Comparison of ENCODE assay signal across 10 cellular contexts in the genomic region with DNA sequence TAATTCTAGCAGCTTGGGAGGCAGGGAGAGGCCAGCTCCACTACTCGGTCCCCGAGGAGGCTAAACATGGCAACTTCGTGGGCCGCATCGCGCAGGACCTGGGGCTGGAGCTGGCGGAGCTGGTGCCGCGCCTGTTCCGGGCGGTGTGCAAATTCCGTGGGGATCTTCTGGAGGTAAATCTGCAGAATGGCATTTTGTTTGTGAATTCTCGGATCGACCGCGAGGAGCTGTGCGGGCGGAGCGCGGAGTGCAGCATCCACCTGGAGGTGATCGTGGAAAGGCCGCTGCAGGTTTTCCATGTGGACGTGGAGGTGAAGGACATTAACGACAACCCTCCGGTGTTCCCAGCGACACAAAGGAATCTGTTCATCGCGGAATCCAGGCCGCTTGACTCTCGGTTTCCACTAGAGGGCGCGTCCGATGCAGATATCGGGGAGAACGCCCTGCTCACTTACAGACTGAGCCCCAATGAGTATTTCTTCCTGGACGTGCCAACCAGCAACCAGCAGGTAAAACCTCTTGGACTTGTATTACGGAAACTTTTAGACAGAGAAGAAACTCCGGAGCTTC. TPM values are rescaled to one million over a fixed set of nuclear protein-coding genes. Genes with fewer than 3 reads are reported as not detected.
DNase-seq lines count a peak whose midpoint lies in the region; FAIRE-seq and TF ChIP-seq lines count a peak whose summit lies in the region.
"Not testable (repeated sequence)": the region's sequence is repeated elsewhere in the genome, so short reads cannot be mapped to it uniquely, and the experiment has no call there.
"Had no signal": no experiment of that assay in that cellular context is flagged by ENCODE, and none has a peak within 500 bp of the region (broad histone marks: within the 10 kb centered on the region; RNA-seq: fewer than 3 reads in every experiment).

No MANE protein-coding gene starts in this region.

- H3K4me3 ChIP-seq in AG09309 (ENCODE audit: control insufficient read depth, low read depth, low read length) (peak overlapping the region; percentile 24), H7 (ENCODE audit: insufficient read depth, low read depth, low read length) (peak overlapping the region; percentile 5; the same call in 1 of the 2 replicates), left ventricle myocardium inferior (peak overlapping the region; percentile 27), subcutaneous abdominal adipose tissue (ENCODE audit: low read depth in 1 of 5, low read length in 5 of 5) (peak overlapping the region; percentile 4 to 54 (median 34))
- H3K4me3 ChIP-seq in endothelial cell of umbilical vein (replicated peaks in 1 of 3; ENCODE audit: insufficient read depth in 1 of 3, low read depth in 1 of 3, low read length in 3 of 3) = not testable (repeated sequence)

- CTCF ChIA-PET in endothelial cell of umbilical vein (lab: Charles Lee) = interaction anchor here (0.8 kb wide), 1 partner anchor 206 kb away, joined by 3 read pairs; no protein-coding TSS in a partner anchor

- not testable (repeated sequence) for H4K20me1 ChIP-seq in endothelial cell of umbilical vein (replicated peaks; ENCODE audit: control insufficient read depth, extremely low read depth, insufficient read depth, low read length)

- H3K4me1 Mint-ChIP-seq in brain = peaks cover 14% of the 10 kb centered on the region
- H3K4me1 Mint-ChIP-seq in progenitor cell of endocrine pancreas (ENCODE audit: low read depth) = not testable (repeated sequence)

- in situ Hi-C loops in SK-MEL-5 (cut with HindIII; ENCODE audit: low pct_unique_long_range_greater_than_20kb, low sequenced_read_pairs) = not testable (repeated sequence)

- not testable (repeated sequence) for H3K4me2 ChIP-seq in endothelial cell of umbilical vein (ENCODE audit: insufficient read depth, low read length)

- peak overlapping the region in 3 of 5 experiments; percentile 44 to 76 (median 62) for H3K4me3 Mint-ChIP-seq in brain
- H3K4me3 Mint-ChIP-seq in progenitor cell of endocrine pancreas (ENCODE audit: low read depth) = peak overlapping the region; percentile 65

- POLR2A ChIA-PET in endothelial cell of umbilical vein (lab: Charles Lee) = not testable (repeated sequence)

- TF ChIP-seq POLR2A in endothelial cell of umbilical vein (IDR thresholded peaks at IDR 0.05; ENCODE audit: low read depth, low read length) = not testable (repeated sequence)

- H3K36me3 Mint-ChIP-seq in brain = peaks cover 96% of the 10 kb centered on the region
- H3K36me3 Mint-ChIP-seq in progenitor cell of endocrine pancreas (ENCODE audit: insufficient read depth) = peaks cover 57% of the 10 kb centered on the region

- BruUV-seq in endothelial cell of umbilical vein (replicated peaks; lab: Mats Ljungman, UMichigan) = not testable (repeated sequence)

- DNase-seq in AG09309 (ENCODE audit: low read depth); H7; endothelial cell of umbilical vein (ENCODE audit: low read depth, low spot score); left ventricle myocardium inferior; progenitor cell of endocrine pancreas (ENCODE audit: low spot score, unreplicated experiment): not testable (repeated sequence)
- DNase-seq in SK-MEL-5 (ENCODE audit: low read depth, low spot score) = peak; percentile 39

- not testable (repeated sequence) for H3K27me3 Mint-ChIP-seq in brain, progenitor cell of endocrine pancreas

- not testable (repeated sequence) for H3K4me1 ChIP-seq in endothelial cell of umbilical vein (ENCODE audit: control insufficient read depth, extremely low read depth, insufficient read depth, low read length); left ventricle myocardium inferior; subcutaneous abdominal adipose tissue (ENCODE audit: control insufficient read depth in 5 of 5, insufficient read depth in 5 of 5, low read length in 5 of 5)

- not testable (repeated sequence) for H3K27me3 ChIP-seq in H7 (ENCODE audit: control insufficient read depth, insufficient read depth, low read length); endothelial cell of umbilical vein (ENCODE audit: control insufficient read depth in 2 of 2, insufficient read depth in 2 of 2, low read length in 2 of 2)
- H3K27me3 ChIP-seq in left ventricle myocardium inferior (ENCODE audit: low read depth) = peaks cover 86% of the 10 kb centered on the region
- peaks cover 2 to 23% (median 7%) of the 10 kb centered on the region in 5 donors for H3K27me3 ChIP-seq in subcutaneous abdominal adipose tissue (ENCODE audit: control insufficient read depth in 5 of 5, insufficient read depth in 4 of 5, low read length in 5 of 5)

- not testable (repeated sequence) for TF ChIP-seq CTCF in AG09309 (IDR thresholded peaks at IDR 0.05; ENCODE audit: control insufficient read depth, insufficient read depth, low read depth, low read length, missing control alignments); brain (conservative IDR thresholded peaks at IDR 0.05); endothelial cell of umbilical vein (IDR thresholded peaks at IDR 0.05; ENCODE audit: extremely low read depth in 1 of 2, insufficient read depth in 1 of 2, low read depth in 1 of 2, low read length in 2 of 2); left ventricle myocardium inferior (IDR thresholded peaks at IDR 0.05; ENCODE audit: borderline replicate concordance); progenitor cell of endocrine pancreas (IDR thresholded peaks at IDR 0.05; ENCODE audit: unreplicated experiment)

- not testable (repeated sequence) for H3K9me3 ChIP-seq in endothelial cell of umbilical vein (replicated peaks; ENCODE audit: control insufficient read depth, insufficient read depth, low read length)
- H3K9me3 ChIP-seq in left ventricle myocardium inferior (replicated peaks) (peaks cover 52% of the 10 kb centered on the region), subcutaneous abdominal adipose tissue (ENCODE audit: control insufficient read depth in 5 of 5, low read length in 5 of 5) (peaks cover 2 to 25% (median 22%) of the 10 kb centered on the region in 5 donors)

- peaks cover 55 to 88% (median 72%) of the 10 kb centered on the region in 5 experiments for H3K9me3 Mint-ChIP-seq in brain
- peaks cover 29% of the 10 kb centered on the region for H3K9me3 Mint-ChIP-seq in progenitor cell of endocrine pancreas (ENCODE audit: low read depth)

- H3K9ac ChIP-seq in endothelial cell of umbilical vein (replicated peaks; ENCODE audit: extremely low read depth, insufficient read depth, low read length); subcutaneous abdominal adipose tissue (ENCODE audit: low read length in 5 of 5): not testable (repeated sequence)

- not testable (repeated sequence) for H3K27ac ChIP-seq in endothelial cell of umbilical vein (ENCODE audit: insufficient read depth, low read depth, low read length); left ventricle myocardium inferior (replicated peaks); subcutaneous abdominal adipose tissue (ENCODE audit: low read depth, low read length)

- intact Hi-C loops in endothelial cell of umbilical vein (cut with micrococcal nuclease); left ventricle myocardium inferior (cut with micrococcal nuclease): not testable (repeated sequence)

- not testable (repeated sequence) for H3K36me3 ChIP-seq in H7 (replicated peaks; ENCODE audit: control insufficient read depth, insufficient read depth, low read length); endothelial cell of umbilical vein (ENCODE audit: control insufficient read depth in 2 of 2, extremely low read depth in 1 of 2, insufficient read depth in 2 of 2, low read length in 2 of 2); left ventricle myocardium inferior; subcutaneous abdominal adipose tissue (ENCODE audit: control insufficient read depth in 5 of 5, insufficient read depth in 5 of 5, low read length in 5 of 5)

- not testable (repeated sequence) for H3K27ac Mint-ChIP-seq in brain
- H3K27ac Mint-ChIP-seq in progenitor cell of endocrine pancreas = peak overlapping the region; percentile 63

- FAIRE-seq in endothelial cell of umbilical vein (lab: Jason Lieb, UNC) = peak; percentile 76

- H2AFZ ChIP-seq in endothelial cell of umbilical vein (ENCODE audit: low read depth, low read length) = not testable (repeated sequence)

- not testable (repeated sequence) for H3K9me1 ChIP-seq in endothelial cell of umbilical vein (replicated peaks; ENCODE audit: control insufficient read depth, extremely low read depth, insufficient read depth, low read length)

- not testable (repeated sequence) for H3K79me2 ChIP-seq in endothelial cell of umbilical vein (ENCODE audit: control insufficient read depth, insufficient read depth, low read length)

- dilution Hi-C loops in endothelial cell of umbilical vein (cut with MboI; ENCODE audit: extremely low pct_ligation_motif_present, low sequenced_read_pairs) = not testable (repeated sequence)

RNA-seq across cellular contexts. Expression of a gene that starts 0.5 kb away (rescaled TPM):
- total RNA-seq in H7 (2014; rRNA removed; shearing (Covaris generic)) = 0.28 and 0.37 TPM in 2 replicates
- 1.3 and 1.4 TPM in 2 replicates for total RNA-seq in SK-MEL-5 (2014; rRNA removed; shearing (Covaris generic))
- polyA plus RNA-seq in SK-MEL-5 (2015; cell fraction: cytosol; rRNA removed) = 1.5 and 3.1 TPM in 2 replicates
- polyA plus RNA-seq in SK-MEL-5 (2015; cell fraction: nucleus; rRNA removed) = 0.20 and 0.68 TPM in 2 replicates
- polyA plus RNA-seq in brain (ENCODE audit: insufficient read depth, low read depth, low replicate concordance) (0.25 TPM), endothelial cell of umbilical vein (0.07 and 0.30 TPM in 2 replicates)
- total RNA-seq in endothelial cell of umbilical vein (0.14 TPM in 1 of 2 replicates, not detected in the other), left ventricle myocardium inferior (not detected), progenitor cell of endocrine pancreas (4.3 and 4.9 TPM in 2 replicates)
- 0.05 and 0.10 TPM in 2 replicates for polyA plus RNA-seq in endothelial cell of umbilical vein (2011; cell fraction: cytosol; rRNA removed)
- polyA plus RNA-seq in endothelial cell of umbilical vein (2011; cell fraction: nucleus; rRNA removed) = 0.09 and 0.24 TPM in 2 replicates
- 0.21 and 0.26 TPM in 2 replicates for polyA plus RNA-seq in endothelial cell of umbilical vein (2012)
- polyA minus RNA-seq in endothelial cell of umbilical vein = 0.12 and 0.34 TPM in 2 replicates
- polyA minus RNA-seq in endothelial cell of umbilical vein (2011; cell fraction: cytosol; rRNA and poly(A)+ RNA removed) = not detected
- polyA minus RNA-seq in endothelial cell of umbilical vein (2011; cell fraction: nucleus; rRNA and poly(A)+ RNA removed) = 0.24 and 0.82 TPM in 2 replicates

RNA-seq across cellular contexts. Expression of a gene that starts 6.5 kb away (rescaled TPM):
- 0.11 and 0.14 TPM in 2 replicates for total RNA-seq in H7 (2014; rRNA removed; shearing (Covaris generic))
- 0.03 TPM in 1 of 2 replicates, not detected in the other for total RNA-seq in SK-MEL-5 (2014; rRNA removed; shearing (Covaris generic))
- 0.10 and 0.16 TPM in 2 replicates for polyA plus RNA-seq in SK-MEL-5 (2015; cell fraction: cytosol; rRNA removed)
- not detected in 2 replicates for polyA plus RNA-seq in SK-MEL-5 (2015; cell fraction: nucleus; rRNA removed)
- polyA plus RNA-seq in brain (ENCODE audit: insufficient read depth, low read depth, low replicate concordance) (0.22 TPM), endothelial cell of umbilical vein (not detected in 2 replicates)
- total RNA-seq in endothelial cell of umbilical vein (not detected in 2 replicates), left ventricle myocardium inferior (not detected), progenitor cell of endocrine pancreas (4.9 and 5.1 TPM in 2 replicates)
- polyA plus RNA-seq in endothelial cell of umbilical vein (2011; cell fraction: cytosol; rRNA removed) = not detected in 2 replicates
- 0.03 TPM in 1 of 2 replicates, not detected in the other for polyA plus RNA-seq in endothelial cell of umbilical vein (2011; cell fraction: nucleus; rRNA removed)
- polyA plus RNA-seq in endothelial cell of umbilical vein (2012) = not detected in 2 replicates
- 0.12 and 0.53 TPM in 2 replicates for polyA minus RNA-seq in endothelial cell of umbilical vein
- not detected for polyA minus RNA-seq in endothelial cell of umbilical vein (2011; cell fraction: cytosol; rRNA and poly(A)+ RNA removed)
- 0.72 and 1.1 TPM in 2 replicates for polyA minus RNA-seq in endothelial cell of umbilical vein (2011; cell fraction: nucleus; rRNA and poly(A)+ RNA removed)
- total RNA-seq: MCF 10A had no signal

RNA-seq across cellular contexts. Expression of a gene that starts 6.8 kb away (rescaled TPM):
- total RNA-seq in H7 (2014; rRNA removed; shearing (Covaris generic)) = 0.30 and 0.42 TPM in 2 replicates
- total RNA-seq in SK-MEL-5 (2014; rRNA removed; shearing (Covaris generic)) = not detected in 2 replicates
- polyA plus RNA-seq in SK-MEL-5 (2015; cell fraction: cytosol; rRNA removed) = 0.08 TPM in 1 of 2 replicates, not detected in the other
- 0.12 TPM in 1 of 2 replicates, not detected in the other for polyA plus RNA-seq in SK-MEL-5 (2015; cell fraction: nucleus; rRNA removed)
- polyA plus RNA-seq in brain (ENCODE audit: insufficient read depth, low read depth, low replicate concordance) = 0.48 TPM
- 0.18 TPM in 1 of 2 replicates, not detected in the other for total RNA-seq in endothelial cell of umbilical vein
- polyA plus RNA-seq in endothelial cell of umbilical vein = 0.04 and 0.08 TPM in 2 replicates
- 0.04 TPM in 1 of 2 replicates, not detected in the other for polyA plus RNA-seq in endothelial cell of umbilical vein (2011; cell fraction: cytosol; rRNA removed)
- 0.10 and 0.14 TPM in 2 replicates for polyA plus RNA-seq in endothelial cell of umbilical vein (2011; cell fraction: nucleus; rRNA removed)
- polyA plus RNA-seq in endothelial cell of umbilical vein (2012) = 0.18 TPM in 1 of 2 replicates, not detected in the other
- polyA minus RNA-seq in endothelial cell of umbilical vein = 0.49 and 0.87 TPM in 2 replicates
- polyA minus RNA-seq in endothelial cell of umbilical vein (2011; cell fraction: cytosol; rRNA and poly(A)+ RNA removed) = not detected
- polyA minus RNA-seq in endothelial cell of umbilical vein (2011; cell fraction: nucleus; rRNA and poly(A)+ RNA removed) = 0.38 and 0.53 TPM in 2 replicates
- total RNA-seq in left ventricle myocardium inferior = not detected
- 12.5 and 13.2 TPM in 2 replicates for total RNA-seq in progenitor cell of endocrine pancreas
- total RNA-seq: NCI-H460 had no signal

RNA-seq across cellular contexts. Expression of a gene that starts 13.1 kb away (rescaled TPM):
- total RNA-seq in H7 (2014; rRNA removed; shearing (Covaris generic)) = 0.15 and 0.28 TPM in 2 replicates
- total RNA-seq in SK-MEL-5 (2014; rRNA removed; shearing (Covaris generic)) = 0.40 and 0.77 TPM in 2 replicates
- 0.37 and 0.91 TPM in 2 replicates for polyA plus RNA-seq in SK-MEL-5 (2015; cell fraction: cytosol; rRNA removed)
- 0.19 TPM in 1 of 2 replicates, not detected in the other for polyA plus RNA-seq in SK-MEL-5 (2015; cell fraction: nucleus; rRNA removed)
- 0.32 TPM for polyA plus RNA-seq in brain (ENCODE audit: insufficient read depth, low read depth, low replicate concordance)
- not detected in 2 replicates for total RNA-seq in endothelial cell of umbilical vein
- not detected in 2 replicates for polyA plus RNA-seq in endothelial cell of umbilical vein
- polyA plus RNA-seq in endothelial cell of umbilical vein (2011; cell fraction: cytosol; rRNA removed) = not detected in 2 replicates
- polyA plus RNA-seq in endothelial cell of umbilical vein (2011; cell fraction: nucleus; rRNA removed) = 0.03 and 0.04 TPM in 2 replicates
- 0.14 TPM in 1 of 2 replicates, not detected in the other for polyA plus RNA-seq in endothelial cell of umbilical vein (2012)
- 0.05 TPM in 1 of 2 replicates, not detected in the other for polyA minus RNA-seq in endothelial cell of umbilical vein
- polyA minus RNA-seq in endothelial cell of umbilical vein (2011; cell fraction: cytosol; rRNA and poly(A)+ RNA removed) = not detected
- polyA minus RNA-seq in endothelial cell of umbilical vein (2011; cell fraction: nucleus; rRNA and poly(A)+ RNA removed) = 0.10 and 0.29 TPM in 2 replicates
- total RNA-seq in left ventricle myocardium inferior = not detected
- 3.4 and 4.4 TPM in 2 replicates for total RNA-seq in progenitor cell of endocrine pancreas
- total RNA-seq: NCI-H460 had no signal

RNA-seq across cellular contexts. Expression of a gene that starts 13.7 kb away (rescaled TPM):
- total RNA-seq in H7 (2014; rRNA removed; shearing (Covaris generic)) = 0.03 TPM in 1 of 2 replicates, not detected in the other
- 0.05 TPM in 1 of 2 replicates, not detected in the other for total RNA-seq in SK-MEL-5 (2014; rRNA removed; shearing (Covaris generic))
- polyA plus RNA-seq in SK-MEL-5 (2015; cell fraction: cytosol; rRNA removed) = 0.01 TPM in 1 of 2 replicates, not detected in the other
- polyA plus RNA-seq in SK-MEL-5 (2015; cell fraction: nucleus; rRNA removed) = 0.20 TPM in 1 of 2 replicates, not detected in the other
- polyA plus RNA-seq in brain (ENCODE audit: insufficient read depth, low read depth, low replicate concordance) (not detected), endothelial cell of umbilical vein (0.03 TPM in 1 of 2 replicates, not detected in the other)
- total RNA-seq in endothelial cell of umbilical vein (not detected in 2 replicates), left ventricle myocardium inferior (not detected), progenitor cell of endocrine pancreas (3.4 and 3.8 TPM in 2 replicates)
- not detected in 2 replicates for polyA plus RNA-seq in endothelial cell of umbilical vein (2011; cell fraction: cytosol; rRNA removed)
- 0.04 and 0.05 TPM in 2 replicates for polyA plus RNA-seq in endothelial cell of umbilical vein (2011; cell fraction: nucleus; rRNA removed)
- polyA plus RNA-seq in endothelial cell of umbilical vein (2012) = not detected in 2 replicates
- polyA minus RNA-seq in endothelial cell of umbilical vein = 0.10 TPM in 1 of 2 replicates, not detected in the other
- not detected for polyA minus RNA-seq in endothelial cell of umbilical vein (2011; cell fraction: cytosol; rRNA and poly(A)+ RNA removed)
- 0.29 and 0.48 TPM in 2 replicates for polyA minus RNA-seq in endothelial cell of umbilical vein (2011; cell fraction: nucleus; rRNA and poly(A)+ RNA removed)
